8 cellular contexts compared by ENCODE assay signal in genomic region chrX:49190783-49191032, GRCh38. TPM values are rescaled to one million over a fixed set of nuclear protein-coding genes. Genes with fewer than 3 reads are reported as not detected.
DNase-seq lines count a peak whose midpoint lies in the region; ATAC-seq and TF ChIP-seq lines count a peak whose summit lies in the region.

No MANE protein-coding gene starts in this region.

- no peaks in the 10 kb centered on the region for H3K36me3 ChIP-seq in hepatocyte (replicated peaks; ENCODE audit: insufficient read depth, low read depth)
- no peaks in the 10 kb centered on the region for H3K36me3 ChIP-seq in spleen

- H3K9me3 Mint-ChIP-seq in H9 = peaks cover 70 to 76% of the 10 kb centered on the region in 2 experiments
- no peaks in the 10 kb centered on the region for H3K9me3 Mint-ChIP-seq in activated CD8-positive, alpha-beta T cell treated with anti-CD3 and anti-CD28 coated beads for 36 hours

- ATAC-seq in activated CD8-positive, alpha-beta T cell treated with anti-CD3 and anti-CD28 coated beads for 36 hours = no peak
- no peak for ATAC-seq in GM21390 (IDR thresholded peaks at IDR 0.05; ENCODE audit: unreplicated experiment)

- H2BK5ac ChIP-seq in H9 (ENCODE audit: insufficient read length, low read length) = no peak overlapping the region

- no peak overlapping the region for H3T11ph ChIP-seq in H9 (ENCODE audit: low read length)

- DNase-seq in H9 (no peak), hepatocyte (ENCODE audit: low spot score) (no peak), spleen (no peak), NCI-H2171 (lab: John Stamatoyannopoulos, UW) (no peak), GM19238 (ENCODE audit: insufficient read length, low spot score) (no peak), EL (no peak)
- DNase-seq in activated CD8-positive, alpha-beta T cell treated with anti-CD3 and anti-CD28 coated beads for 36 hours = no peak

- no peak for TF ChIP-seq POLR2A in spleen (IDR thresholded peaks at IDR 0.05)

- H3K36me3 Mint-ChIP-seq in H9 (ENCODE audit: insufficient read depth in 1 of 3, low read depth in 3 of 3) = peaks cover 8 to 12% (median 10%) of the 10 kb centered on the region in 3 experiments; a peak in 6 of 7 replicates
- H3K36me3 Mint-ChIP-seq in activated CD8-positive, alpha-beta T cell treated with anti-CD3 and anti-CD28 coated beads for 36 hours (ENCODE audit: low read depth) = no peaks in the 10 kb centered on the region

- no peak for TF ChIP-seq CTCF in H9 (conservative IDR thresholded peaks at IDR 0.05)
- TF ChIP-seq CTCF in activated CD8-positive, alpha-beta T cell treated with anti-CD3 and anti-CD28 coated beads for 36 hours (IDR thresholded peaks at IDR 0.05) = no peak
- no peak for TF ChIP-seq CTCF in hepatocyte (IDR thresholded peaks at IDR 0.05; ENCODE audit: poor library complexity)
- no peak for TF ChIP-seq CTCF in spleen (IDR thresholded peaks at IDR 0.05 in 8 of 11, conservative IDR thresholded peaks at IDR 0.05 in 3 of 11)

- H3K27ac Mint-ChIP-seq in H9 = peak overlapping the region in 2 of 3 experiments; percentile 44 to 72; a peak in 3 of 7 replicates
- H3K27ac Mint-ChIP-seq in activated CD8-positive, alpha-beta T cell treated with anti-CD3 and anti-CD28 coated beads for 36 hours = peak overlapping the region; percentile 94

- H4K8ac ChIP-seq in H9 (replicated peaks; ENCODE audit: insufficient read length, low read depth, low read length) = no peak overlapping the region

- H2BK12ac ChIP-seq in H9 (ENCODE audit: insufficient read length, low read depth, low read length) = no peak overlapping the region

- CTCF ChIA-PET in activated CD8-positive, alpha-beta T cell treated with anti-CD3 and anti-CD28 coated beads for 36 hours (lab: Charles Lee) = interaction anchor here (1.0 to 1.9 kb wide), 4 partner anchors 10 to 35 kb away, joined by 3 to 7 read pairs (median 4); partner anchors contain the start of gene PLP2

- H3K4me1 ChIP-seq in H9 (ENCODE audit: insufficient read depth, low read length) (no peaks in the 10 kb centered on the region), hepatocyte (ENCODE audit: insufficient read depth) (no peaks in the 10 kb centered on the region), spleen (peaks cover 0 to 42% (median 15%) of the 10 kb centered on the region in 6 donors)

- H2BK120ac ChIP-seq in H9 (ENCODE audit: low read depth, low read length, poor library complexity, severe bottlenecking) = no peak overlapping the region

- H3K79me2 ChIP-seq in H9 (ENCODE audit: insufficient read depth, low read length) (no peaks in the 10 kb centered on the region), hepatocyte (no peaks in the 10 kb centered on the region)

- H3K18ac ChIP-seq in H9 (ENCODE audit: insufficient read length, low read depth, low read length) = no peak overlapping the region

- H3K27me3 ChIP-seq in H9 (ENCODE audit: insufficient read depth, low read length) (no peaks in the 10 kb centered on the region), hepatocyte (no peaks in the 10 kb centered on the region), spleen (replicated peaks in 1 of 7) (no peaks in the 10 kb centered on the region)

- H3K27me3 Mint-ChIP-seq in H9 (ENCODE audit: low read depth) = peaks cover 2% of the 10 kb centered on the region; the same call in 1 of the 2 replicates
- H3K27me3 Mint-ChIP-seq in activated CD8-positive, alpha-beta T cell treated with anti-CD3 and anti-CD28 coated beads for 36 hours = no peaks in the 10 kb centered on the region

- intact Hi-C loops in activated CD8-positive, alpha-beta T cell treated with anti-CD3 and anti-CD28 coated beads for 36 hours (cut with micrococcal nuclease) = loop anchor here (5.0 kb wide), 1 partner anchor 82 kb away; no protein-coding TSS in a partner anchor
- intact Hi-C loops in spleen (cut with DNase I; ENCODE audit: low total_unique reads) = no loop called here

- H2BK20ac ChIP-seq in H9 (ENCODE audit: low read depth, low read length, poor library complexity, severe bottlenecking) = no peak overlapping the region

- H2BK15ac ChIP-seq in H9 (ENCODE audit: low read depth, low read length) = no peak overlapping the region

- H3K23ac ChIP-seq in H9 (ENCODE audit: insufficient read length, low read depth, low read length) = no peak overlapping the region

- no peak overlapping the region for H3K4ac ChIP-seq in H9 (ENCODE audit: low read depth, low read length)

- H3K9me3 ChIP-seq in H9 (ENCODE audit: control insufficient read depth, low read depth, low read length) = peaks cover 11% of the 10 kb centered on the region
- H3K9me3 ChIP-seq in hepatocyte (ENCODE audit: low read depth) = no peaks in the 10 kb centered on the region
- H3K9me3 ChIP-seq in spleen = no peaks in the 10 kb centered on the region

- H3K4me2 ChIP-seq in H9 (ENCODE audit: insufficient read depth, insufficient read length, low read length) (no peak overlapping the region), hepatocyte (peak overlapping the region; percentile 71)

- no peak overlapping the region for H4K91ac ChIP-seq in H9 (ENCODE audit: insufficient read length, low read depth, low read length)

- WGBS in H9 (ENCODE audit: extremely low coverage, insufficient read length, low lambda C conversion rate) = no CpG with 5 or more reads among the region's 7 CpGs
- 48% methylated on average over 7 of the region's 7 CpGs for WGBS in hepatocyte (ENCODE audit: low lambda C conversion rate, missing lambda C conversion rate)
- WGBS in spleen, 5 donors = 0 to 38% (median 1%) methylated on average over 4 to 7 of the region's 7 CpGs

- H3K4me3 Mint-ChIP-seq in H9 = peak overlapping the region; percentile 60 to 87
- H3K4me3 Mint-ChIP-seq in activated CD8-positive, alpha-beta T cell treated with anti-CD3 and anti-CD28 coated beads for 36 hours = peak overlapping the region; percentile 86

- peaks cover 8 to 26% of the 10 kb centered on the region in 2 experiments for H3K4me1 Mint-ChIP-seq in H9
- H3K4me1 Mint-ChIP-seq in activated CD8-positive, alpha-beta T cell treated with anti-CD3 and anti-CD28 coated beads for 36 hours (ENCODE audit: low read depth) = peaks cover 26% of the 10 kb centered on the region

- H3K27ac ChIP-seq in H9 (ENCODE audit: insufficient read length, low read depth, low read length) = no peak overlapping the region
- H3K27ac ChIP-seq in hepatocyte = peak overlapping the region; percentile 84
- peak overlapping the region; percentile 42 to 94 (median 86) for H3K27ac ChIP-seq in spleen

- no peak overlapping the region for H4K5ac ChIP-seq in H9 (ENCODE audit: insufficient read length, low read depth, low read length)

- H3K23me2 ChIP-seq in H9 (ENCODE audit: insufficient read length, low read depth, low read length, poor library complexity, severe bottlenecking) = peaks cover 9% of the 10 kb centered on the region

- H3K9me2 ChIP-seq in hepatocyte (replicated peaks; ENCODE audit: insufficient read depth) = no peaks in the 10 kb centered on the region

- no peaks in the 10 kb centered on the region for H4K20me1 ChIP-seq in H9 (ENCODE audit: control insufficient read depth, insufficient read depth, insufficient read length)
- no peaks in the 10 kb centered on the region for H4K20me1 ChIP-seq in hepatocyte (ENCODE audit: insufficient read depth, poor library complexity, severe bottlenecking)

- no peak overlapping the region for H3K14ac ChIP-seq in H9 (ENCODE audit: insufficient read depth, low read length)

- H3K9ac ChIP-seq in H9 (ENCODE audit: extremely low read depth, insufficient read length, low read length) = no peak overlapping the region

- no peak overlapping the region for H3K56ac ChIP-seq in H9 (ENCODE audit: insufficient read length, low read depth, low read length)

- POLR2A ChIA-PET in activated CD8-positive, alpha-beta T cell treated with anti-CD3 and anti-CD28 coated beads for 36 hours (lab: Charles Lee) = no interaction called here

- no peaks in the 10 kb centered on the region for H3K79me1 ChIP-seq in H9 (ENCODE audit: insufficient read depth, low read depth, low read length, poor library complexity, severe bottlenecking)

- H2AK5ac ChIP-seq in H9 (ENCODE audit: insufficient read length, low read length) = no peak overlapping the region

- H2AFZ ChIP-seq in H9 (ENCODE audit: low read length) (no peak overlapping the region), hepatocyte (no peak overlapping the region)

- H3K4me3 ChIP-seq in hepatocyte (no peak overlapping the region), spleen (peak overlapping the region; percentile 13 to 71 (median 36))

RNA-seq across cellular contexts. Expression of gene PRICKLE3, which starts 4.5 kb away (rescaled TPM):
- 9.7 and 12.2 TPM in 2 replicates for total RNA-seq in H9 (2021)
- total RNA-seq in activated CD8-positive, alpha-beta T cell treated with anti-CD3 and anti-CD28 coated beads for 36 hours = 10 to 100 TPM; 25.9 TPM
- 2.8 and 6.1 TPM in 2 replicates for total RNA-seq in hepatocyte
- 9.3 and 15.7 TPM in 2 replicates for polyA plus RNA-seq in hepatocyte
- 10 to 100 TPM; 11.3 to 29.0 (median 15.2) TPM for total RNA-seq in spleen
- 1 to 10 TPM; 3.2 to 6.2 (median 3.4) TPM for polyA plus RNA-seq in spleen

RNA-seq across cellular contexts. Expression of gene SYP, which starts 9.3 kb away (rescaled TPM):
- total RNA-seq in H9 (2021) (1.8 and 2.1 TPM in 2 replicates), hepatocyte (1.4 and 2.5 TPM in 2 replicates), spleen (1 to 10 TPM in 5 of 7 donors, under 1 TPM in 2; 0.52 to 3.6 (median 1.5) TPM)
- total RNA-seq in activated CD8-positive, alpha-beta T cell treated with anti-CD3 and anti-CD28 coated beads for 36 hours = 10 to 100 TPM; 10.2 to 11.4 TPM
- polyA plus RNA-seq in hepatocyte (2.1 and 2.9 TPM in 2 replicates), spleen (1 to 10 TPM in 2 of 3 donors, under 1 TPM in 1; 0.48 to 2.1 (median 1.3) TPM)

RNA-seq across cellular contexts. Expression of gene PLP2, which starts 19.0 kb away (rescaled TPM):
- total RNA-seq in H9 (2021) (11.7 and 12.1 TPM in 2 replicates), hepatocyte (27.5 and 34.9 TPM in 2 replicates), spleen (100 to 1,000 TPM in 1 of 7 donors, 10 to 100 TPM in 6; 30.2 to 100 (median 52.6) TPM)
- total RNA-seq in activated CD8-positive, alpha-beta T cell treated with anti-CD3 and anti-CD28 coated beads for 36 hours = 100 to 1,000 TPM; 130 to 136 TPM
- polyA plus RNA-seq in hepatocyte (110 and 118 TPM in 2 replicates), spleen (10 to 100 TPM; 48.8 to 77.1 (median 57.4) TPM)

RNA-seq across cellular contexts. Expression of gene MAGIX, which starts 28.1 kb away (rescaled TPM):
- 1.3 and 1.9 TPM in 2 replicates for total RNA-seq in H9 (2021)
- under 1 TPM; 0.54 to 0.87 TPM for total RNA-seq in activated CD8-positive, alpha-beta T cell treated with anti-CD3 and anti-CD28 coated beads for 36 hours
- total RNA-seq in hepatocyte = 5.0 and 6.5 TPM in 2 replicates
- 7.1 and 13.4 TPM in 2 replicates for polyA plus RNA-seq in hepatocyte
- 1 to 10 TPM in 6 of 7 donors, under 1 TPM in 1; 0.89 to 4.3 (median 1.5) TPM for total RNA-seq in spleen
- 1 to 10 TPM in 2 of 3 donors, under 1 TPM in 1; 0.96 to 2.1 (median 1.3) TPM for polyA plus RNA-seq in spleen

RNA-seq across cellular contexts. Expression of gene CACNA1F, which starts 42.4 kb away (rescaled TPM):
- total RNA-seq in H9 (2021) = 0.94 and 1.4 TPM in 2 replicates
- total RNA-seq in activated CD8-positive, alpha-beta T cell treated with anti-CD3 and anti-CD28 coated beads for 36 hours = 1 to 10 TPM in 1 of 2 experiments, under 1 TPM in 1; 0.90 to 1.1 TPM
- total RNA-seq in hepatocyte = 0.04 and 1.6 TPM in 2 replicates
- 0.27 and 0.44 TPM in 2 replicates for polyA plus RNA-seq in hepatocyte
- total RNA-seq in spleen = 1 to 10 TPM in 5 of 7 donors, under 1 TPM in 2; 0.63 to 2.9 (median 1.2) TPM
- under 1 TPM; 0.55 to 0.67 (median 0.61) TPM for polyA plus RNA-seq in spleen
